ENCODE assay signal across 31 cellular contexts in genomic region chr2:222322241-222322640, GRCh38. TPM values are rescaled to one million over a fixed set of nuclear protein-coding genes. Genes with fewer than 3 reads are reported as not detected.
DNase-seq lines count a peak whose midpoint lies in the region; ATAC-seq lines count a peak whose summit lies in the region.
"Had no signal": no experiment of that assay in that cellular context is flagged by ENCODE, and none has a peak within 500 bp of the region (broad histone marks: within the 10 kb centered on the region; RNA-seq: fewer than 3 reads in every experiment).

No MANE protein-coding gene starts in this region.

- H3K36me3 ChIP-seq in BLaER1 treated with 17β-estradiol and CSF1 and Interleukin-3, amounts not matched to agents 10 nM and 100 nM, result no peaks in the 10 kb centered on the region
- H3K36me3 ChIP-seq: esophagus muscularis mucosa, MG63, neutrophil had no signal

- H3K9ac ChIP-seq in BLaER1 treated with 17β-estradiol and CSF1 and Interleukin-3, amounts not matched to agents 10 nM and 100 nM, result no peak overlapping the region
- H3K9ac ChIP-seq: SK-N-SH had no signal

- DNase-seq in activated T-helper 2 cell treated with anti-CD3 and anti-CD28 coated beads, Interferon-gamma antibody, Interleukin-2, Interleukin-4, amounts not matched to agents 10 μg/mL and 5 μg/mL and 100 μg/mL, durations not matched to agents 14 hours and 24 hours and 36 hours (ENCODE audit: low spot score), result no peak
- DNase-seq in activated CD8-positive, alpha-beta memory T cell treated with anti-CD3 and anti-CD28 coated beads for 24 hours, result no peak
- DNase-seq in NCI-H1048 (lab: John Stamatoyannopoulos, UW), result no peak
- DNase-seq: activated T-cell treated with anti-CD3 and anti-CD28 coated beads, Interleukin-2, amount 50 U/mL, for 72 hours; effector memory CD4-positive, alpha-beta T cell; H9; immature natural killer cell; left ventricle myocardium superior; MG63; mucosa of descending colon; NCI-H1694 treated with DMSO at 0.1 percent for 48 hours; NCI-H345; NK-92 treated with Interleukin-12 subunit alpha and Interleukin-12 subunit beta, amount 100 ng/mL, for 24 hours; SK-N-SH; stimulated activated CD4-positive, alpha-beta T cell treated with anti-CD3 and anti-CD28 coated beads, Interleukin-4, amount 100 ng/mL, for 24 hours; T1000 had no signal

- H3K4me1 Mint-ChIP-seq in activated T-helper 2 cell treated with anti-CD3 and anti-CD28 coated beads, Interferon-gamma antibody, Interleukin-2, Interleukin-4, amounts not matched to agents 10 μg/mL and 5 μg/mL and 100 μg/mL, durations not matched to agents 14 hours and 24 hours and 36 hours (ENCODE audit: low read depth), result peaks cover 12% of the 10 kb centered on the region

- no peak overlapping the region for H3K4me3 Mint-ChIP-seq in activated T-helper 2 cell treated with anti-CD3 and anti-CD28 coated beads, Interferon-gamma antibody, Interleukin-2, Interleukin-4, amounts not matched to agents 10 μg/mL and 5 μg/mL and 100 μg/mL, durations not matched to agents 14 hours and 24 hours and 36 hours (ENCODE audit: low read depth)
- H3K4me3 Mint-ChIP-seq: activated T-cell treated with anti-CD3 and anti-CD28 coated beads, Interleukin-2, amount 50 U/mL, for 72 hours; H9 had no signal

- ATAC-seq in GM18907 (IDR thresholded peaks at IDR 0.05; ENCODE audit: unreplicated experiment) (peak; percentile 26), HG02588 (IDR thresholded peaks at IDR 0.05; ENCODE audit: unreplicated experiment) (peak; percentile 29), HG03558 (IDR thresholded peaks at IDR 0.05; ENCODE audit: extremely low read depth, unreplicated experiment) (peak; percentile 22), HG02884 (IDR thresholded peaks at IDR 0.05; ENCODE audit: unreplicated experiment) (no peak)
- ATAC-seq: activated naive CD4-positive, alpha-beta T cell treated with anti-CD3 and anti-CD28 coated beads, Interleukin-2, amount 50 U/mL, for 72 hours; activated T-cell treated with anti-CD3 and anti-CD28 coated beads, Interleukin-2, amount 50 U/mL, for 72 hours; HepG2; left ventricle myocardium superior; mucosa of descending colon had no signal

- H3K4me3 ChIP-seq in BLaER1 treated with 17β-estradiol and CSF1 and Interleukin-3, amounts not matched to agents 10 nM and 100 nM, result no peak overlapping the region
- H3K4me3 ChIP-seq: esophagus muscularis mucosa, MG63, mucosa of descending colon, smooth muscle cell had no signal

- H4K20me1 ChIP-seq in BLaER1 treated with 17β-estradiol and CSF1 and Interleukin-3, amounts not matched to agents 10 nM and 100 nM, result peaks cover 0 to 5% (median 0%) of the 10 kb centered on the region in 11 experiments; a peak in 4 of 22 replicates

- H3K9me3 ChIP-seq in BLaER1 treated with 17β-estradiol and CSF1 and Interleukin-3, amounts not matched to agents 10 nM and 100 nM (replicated peaks in 1 of 11), result no peaks in the 10 kb centered on the region
- H3K9me3 ChIP-seq: esophagus muscularis mucosa, MG63, mucosa of descending colon, neutrophil, SK-N-SH had no signal

- intact Hi-C loops in activated T-helper 2 cell treated with anti-CD3 and anti-CD28 coated beads, Interferon-gamma antibody, Interleukin-2, Interleukin-4, amounts not matched to agents 10 μg/mL and 5 μg/mL and 100 μg/mL, durations not matched to agents 14 hours and 24 hours and 36 hours (cut with micrococcal nuclease), result loop anchor here (5.0 kb wide), 1 partner anchor 100 kb away; the partner anchor contains the start of gene SGPP2

- no peaks in the 10 kb centered on the region for H3K36me3 Mint-ChIP-seq in activated T-helper 2 cell treated with anti-CD3 and anti-CD28 coated beads, Interferon-gamma antibody, Interleukin-2, Interleukin-4, amounts not matched to agents 10 μg/mL and 5 μg/mL and 100 μg/mL, durations not matched to agents 14 hours and 24 hours and 36 hours (ENCODE audit: low read depth)
- H3K36me3 Mint-ChIP-seq: immature natural killer cell, type B pancreatic cell had no signal

- no peaks in the 10 kb centered on the region for H3K9me3 Mint-ChIP-seq in activated T-helper 2 cell treated with anti-CD3 and anti-CD28 coated beads, Interferon-gamma antibody, Interleukin-2, Interleukin-4, amounts not matched to agents 10 μg/mL and 5 μg/mL and 100 μg/mL, durations not matched to agents 14 hours and 24 hours and 36 hours
- H3K9me3 Mint-ChIP-seq: activated naive CD4-positive, alpha-beta T cell treated with anti-CD3 and anti-CD28 coated beads, Interleukin-2, amount 50 U/mL, for 72 hours; type B pancreatic cell had no signal

- no peak overlapping the region for H3K27ac Mint-ChIP-seq in activated T-helper 2 cell treated with anti-CD3 and anti-CD28 coated beads, Interferon-gamma antibody, Interleukin-2, Interleukin-4, amounts not matched to agents 10 μg/mL and 5 μg/mL and 100 μg/mL, durations not matched to agents 14 hours and 24 hours and 36 hours
- H3K27ac Mint-ChIP-seq: activated naive CD4-positive, alpha-beta T cell treated with anti-CD3 and anti-CD28 coated beads, Interleukin-2, amount 50 U/mL, for 72 hours; activated T-cell treated with anti-CD3 and anti-CD28 coated beads, Interleukin-2, amount 50 U/mL, for 72 hours; B cell; H9; immature natural killer cell; type B pancreatic cell had no signal

- H3K4me2 ChIP-seq in BLaER1 treated with 17β-estradiol and CSF1 and Interleukin-3, amounts not matched to agents 10 nM and 100 nM, result peak overlapping the region in 8 of 11 experiments; percentile 30 to 99 (median 93); a peak in 17 of 22 replicates
- H3K4me2 ChIP-seq: SK-N-SH, smooth muscle cell had no signal

- peaks cover 0 to 19% (median 0%) of the 10 kb centered on the region in 11 experiments; a peak in 7 of 22 replicates for H3K27me3 ChIP-seq in BLaER1 treated with 17β-estradiol and CSF1 and Interleukin-3, amounts not matched to agents 10 nM and 100 nM

- H3K27ac ChIP-seq in BLaER1 treated with 17β-estradiol and CSF1 and Interleukin-3, amounts not matched to agents 10 nM and 100 nM, result peak overlapping the region in 2 of 11 experiments; percentile 0 to 96; a peak in 2 of 22 replicates
- H3K27ac ChIP-seq: esophagus muscularis mucosa, neutrophil had no signal

- peaks cover 37% of the 10 kb centered on the region for H3K27me3 Mint-ChIP-seq in activated T-helper 2 cell treated with anti-CD3 and anti-CD28 coated beads, Interferon-gamma antibody, Interleukin-2, Interleukin-4, amounts not matched to agents 10 μg/mL and 5 μg/mL and 100 μg/mL, durations not matched to agents 14 hours and 24 hours and 36 hours (ENCODE audit: low read depth)

- H3K4me1 ChIP-seq in BLaER1 treated with 17β-estradiol and CSF1 and Interleukin-3, amounts not matched to agents 10 nM and 100 nM, result peaks cover 20 to 40% (median 30%) of the 10 kb centered on the region in 10 experiments

RNA-seq across cellular contexts. Expression of gene PAX3, which starts 23.4 kb away (rescaled TPM):
- total RNA-seq in activated T-helper 2 cell treated with anti-CD3 and anti-CD28 coated beads, Interferon-gamma antibody, Interleukin-2, Interleukin-4, amounts not matched to agents 10 μg/mL and 5 μg/mL and 100 μg/mL, durations not matched to agents 14 hours and 24 hours and 36 hours, result not detected in 2 replicates
- total RNA-seq: A172; activated naive CD4-positive, alpha-beta T cell treated with anti-CD3 and anti-CD28 coated beads, Interleukin-2, amount 50 U/mL, for 72 hours; activated T-cell treated with anti-CD3 and anti-CD28 coated beads, Interleukin-2, amount 50 U/mL, for 72 hours; astrocyte; B cell; esophagus muscularis mucosa; glomerular endothelial cell; H9; HepG2; left ventricle myocardium superior; mucosa of descending colon had no signal
